ENCODE assay signal across 1 cellular context in the genomic region with DNA sequence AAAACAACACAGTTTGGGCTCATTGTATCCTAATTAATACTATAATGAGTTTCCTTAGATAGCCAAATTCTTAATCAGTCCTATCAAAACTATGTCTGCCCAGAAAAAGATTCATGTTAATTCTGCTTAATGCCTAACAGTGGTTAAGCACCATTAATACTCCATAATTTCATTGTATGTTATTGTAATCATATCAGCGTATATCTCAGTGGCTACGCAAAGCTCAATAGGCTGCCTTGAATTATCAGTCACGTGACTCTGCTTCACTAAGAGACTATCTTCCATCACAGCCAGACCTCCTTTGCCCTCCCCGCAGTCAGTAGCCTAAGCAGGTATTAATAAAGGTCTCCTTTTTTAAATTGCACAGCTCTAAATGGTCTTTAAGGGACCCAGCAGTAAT.
TF ChIP-seq lines count a peak whose summit lies in the region.

No MANE protein-coding gene starts in this region.

TF ChIP-seq in K562, 482 proteins besides CTCF, POLR2A, EP300 and RAD21 (continued from another document):
- TF ChIP-seq, protein P1, sequence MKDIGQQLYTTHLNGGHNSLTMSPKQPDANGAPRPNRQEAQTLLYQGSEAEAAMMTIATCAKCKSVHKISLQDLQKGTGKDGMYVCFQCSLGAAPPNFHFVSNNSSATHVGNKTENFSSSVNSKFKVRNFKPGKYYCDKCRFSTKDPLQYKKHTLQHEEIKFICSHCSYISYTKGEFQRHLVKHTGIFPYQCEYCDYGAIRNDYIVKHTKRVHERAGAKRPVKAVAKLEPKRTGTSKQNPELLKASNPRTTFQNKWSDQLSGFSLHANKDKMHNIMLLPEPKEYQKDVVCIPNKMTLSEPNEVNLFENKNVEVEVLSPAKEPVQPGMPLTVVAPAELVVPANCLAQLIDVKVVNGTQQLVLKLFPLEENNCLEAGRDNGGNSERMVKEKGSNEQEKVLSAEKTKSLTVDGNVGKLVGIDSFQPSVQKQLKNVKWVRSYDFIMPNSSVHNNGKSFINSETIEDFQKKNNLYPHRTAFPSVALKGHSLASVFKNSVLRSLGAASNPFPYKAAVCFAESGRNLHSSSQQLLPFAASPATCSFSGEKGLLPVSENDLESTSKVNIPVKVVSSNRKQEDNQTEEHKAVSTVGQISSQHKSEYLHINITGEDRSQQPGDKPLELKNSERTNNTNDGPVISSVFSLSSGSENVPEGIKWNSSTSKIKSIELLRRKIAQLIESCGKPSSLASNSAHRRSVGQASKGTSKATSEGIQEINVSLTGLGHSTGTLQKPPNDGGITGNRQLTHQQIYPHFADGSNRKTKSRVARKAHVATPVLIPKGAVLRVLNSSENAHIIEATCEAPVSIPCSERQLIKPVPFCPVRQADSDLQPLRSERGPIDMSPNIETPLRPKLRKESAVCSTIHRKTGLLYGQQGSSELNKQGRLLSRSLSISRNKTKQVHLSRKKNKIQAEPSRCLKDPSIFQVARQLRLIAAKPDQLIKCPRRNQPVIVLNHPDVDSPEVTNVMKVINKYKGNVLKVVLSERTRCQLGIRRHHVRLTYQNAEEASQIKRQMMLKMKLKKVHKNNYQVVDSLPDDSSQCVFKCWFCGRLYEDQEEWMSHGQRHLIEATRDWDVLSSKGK (CRISPR knock-in tag; IDR thresholded peaks at IDR 0.05) = no peak
- no peak for TF ChIP-seq WHSC1 (IDR thresholded peaks at IDR 0.05; ENCODE audit: low read length)
- TF ChIP-seq TCFL5 (CRISPR knock-in tag; conservative IDR thresholded peaks at IDR 0.05) = no peak
- no peak for TF ChIP-seq ZNF77 (CRISPR knock-in tag; IDR thresholded peaks at IDR 0.05)
- TF ChIP-seq XRCC3 (IDR thresholded peaks at IDR 0.05) = no peak
- TF ChIP-seq SP2 (IDR thresholded peaks at IDR 0.05; ENCODE audit: extremely low read depth, low read depth, low read length, poor library complexity, severe bottlenecking) = no peak
- TF ChIP-seq DNMT1 (IDR thresholded peaks at IDR 0.05) = no peak
- TF ChIP-seq, protein P2, sequence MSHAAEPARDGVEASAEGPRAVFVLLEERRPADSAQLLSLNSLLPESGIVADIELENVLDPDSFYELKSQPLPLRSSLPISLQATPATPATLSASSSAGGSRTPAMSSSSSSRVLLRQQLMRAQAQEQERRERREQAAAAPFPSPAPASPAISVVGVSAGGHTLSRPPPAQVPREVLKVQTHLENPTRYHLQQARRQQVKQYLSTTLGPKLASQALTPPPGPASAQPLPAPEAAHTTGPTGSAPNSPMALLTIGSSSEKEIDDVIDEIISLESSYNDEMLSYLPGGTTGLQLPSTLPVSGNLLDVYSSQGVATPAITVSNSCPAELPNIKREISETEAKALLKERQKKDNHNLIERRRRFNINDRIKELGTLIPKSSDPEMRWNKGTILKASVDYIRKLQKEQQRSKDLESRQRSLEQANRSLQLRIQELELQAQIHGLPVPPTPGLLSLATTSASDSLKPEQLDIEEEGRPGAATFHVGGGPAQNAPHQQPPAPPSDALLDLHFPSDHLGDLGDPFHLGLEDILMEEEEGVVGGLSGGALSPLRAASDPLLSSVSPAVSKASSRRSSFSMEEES (CRISPR knock-in tag; IDR thresholded peaks at IDR 0.05) = peak; percentile 88
- no peak for TF ChIP-seq NRF1 (conservative IDR thresholded peaks at IDR 0.05 in 1 of 2, IDR thresholded peaks at IDR 0.05 in 1 of 2)
- TF ChIP-seq RBM17 (IDR thresholded peaks at IDR 0.05; ENCODE audit: borderline replicate concordance, low read depth, low read length) = no peak
- TF ChIP-seq, protein P3, sequence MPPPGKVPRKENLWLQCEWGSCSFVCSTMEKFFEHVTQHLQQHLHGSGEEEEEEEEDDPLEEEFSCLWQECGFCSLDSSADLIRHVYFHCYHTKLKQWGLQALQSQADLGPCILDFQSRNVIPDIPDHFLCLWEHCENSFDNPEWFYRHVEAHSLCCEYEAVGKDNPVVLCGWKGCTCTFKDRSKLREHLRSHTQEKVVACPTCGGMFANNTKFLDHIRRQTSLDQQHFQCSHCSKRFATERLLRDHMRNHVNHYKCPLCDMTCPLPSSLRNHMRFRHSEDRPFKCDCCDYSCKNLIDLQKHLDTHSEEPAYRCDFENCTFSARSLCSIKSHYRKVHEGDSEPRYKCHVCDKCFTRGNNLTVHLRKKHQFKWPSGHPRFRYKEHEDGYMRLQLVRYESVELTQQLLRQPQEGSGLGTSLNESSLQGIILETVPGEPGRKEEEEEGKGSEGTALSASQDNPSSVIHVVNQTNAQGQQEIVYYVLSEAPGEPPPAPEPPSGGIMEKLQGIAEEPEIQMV (tag; conservative IDR thresholded peaks at IDR 0.05; ENCODE audit: low read depth) = no peak
